ENCODE assay signal across 25 cellular contexts in genomic region chr5:122713026-122713425, GRCh38.
"Had no signal": no experiment of that assay in that cellular context is flagged by ENCODE, and none has a peak within 500 bp of the region (broad histone marks: within the 10 kb centered on the region; RNA-seq: fewer than 3 reads in every experiment).

No MANE protein-coding gene starts in this region.

- H3K9me3 ChIP-seq: ascending aorta, breast epithelium, gastrocnemius medialis had no signal

- H3K4me1 ChIP-seq: ascending aorta, breast epithelium, gastrocnemius medialis, heart right ventricle had no signal

- H3K27ac ChIP-seq: ascending aorta, breast epithelium, cardiac muscle cell, coronary artery, foreskin keratinocyte, gastrocnemius medialis, heart right ventricle had no signal

- H3K4me3 ChIP-seq: ascending aorta, breast epithelium, cardiac muscle cell, coronary artery, gastrocnemius medialis, heart right ventricle had no signal

- H3K27me3 ChIP-seq: ascending aorta, breast epithelium, cardiac muscle cell, foreskin keratinocyte, gastrocnemius medialis had no signal

- DNase-seq: activated CD4-positive, alpha-beta memory T cell treated with anti-CD3 and anti-CD28 coated beads for 36 hours; activated CD4-positive, alpha-beta T cell treated with anti-CD3 and anti-CD28 coated beads for 36 hours; activated CD4-positive, alpha-beta T cell treated with anti-CD3 and anti-CD28 coated beads, Interleukin-2, amount 10 ng/mL, durations not matched to agents 24 days and 14 days; activated CD4-positive, CD25-positive, alpha-beta regulatory T cell; activated CD4-positive, CD25-positive, alpha-beta regulatory T cell treated with anti-CD3 and anti-CD28 coated beads, Interleukin-2, amount 50 U/mL, for 72 hours; activated CD8-positive, alpha-beta memory T cell treated with anti-CD3 and anti-CD28 coated beads, Interleukin-2, amount 10 ng/mL, durations not matched to agents 7 days and 5 days; activated CD8-positive, alpha-beta memory T cell treated with anti-CD3 and anti-CD28 coated beads, Interleukin-2, amount 50 U/mL, for 4 hours; activated CD8-positive, alpha-beta T cell treated with anti-CD3 and anti-CD28 coated beads, Interleukin-2, amount 10 ng/mL, durations not matched to agents 7 days and 5 days; activated effector memory CD4-positive, alpha-beta T cell treated with anti-CD3 and anti-CD28 coated beads, Interleukin-2, amount 50 U/mL, for 16 hours; activated naive CD4-positive, alpha-beta T cell treated with anti-CD3 and anti-CD28 coated beads, Interleukin-2, amount 10 ng/mL, durations not matched to agents 7 days and 5 days; activated naive CD8-positive, alpha-beta T cell treated with anti-CD3 and anti-CD28 coated beads, Interleukin-2, amount 10 ng/mL, durations not matched to agents 7 days and 5 days; activated T-cell treated with anti-CD3 and anti-CD28 coated beads, Interleukin-2, amount 50 U/mL, for 1 hour; activated T-cell treated with anti-CD3 and anti-CD28 coated beads, Interleukin-2, amount 50 U/mL, for 48 hours; effector CD8-positive, alpha-beta T cell; foreskin keratinocyte; gastrocnemius medialis; heart right ventricle; T-helper 1 cell; T-helper 17 cell had no signal

- H3K36me3 ChIP-seq: ascending aorta, breast epithelium, cardiac muscle cell, gastrocnemius medialis, heart right ventricle had no signal

- ATAC-seq: activated CD4-positive, alpha-beta T cell treated with anti-CD3 and anti-CD28 coated beads for 36 hours; activated CD8-positive, alpha-beta memory T cell treated with anti-CD3 and anti-CD28 coated beads, Interleukin-2, amount 10 ng/mL, durations not matched to agents 7 days and 5 days; activated CD8-positive, alpha-beta T cell treated with anti-CD3 and anti-CD28 coated beads, Interleukin-2, amount 10 ng/mL, durations not matched to agents 7 days and 5 days; activated naive CD4-positive, alpha-beta T cell treated with anti-CD3 and anti-CD28 coated beads, Interleukin-2, amount 50 U/mL, for 72 hours; esophagus mucosa; foreskin keratinocyte; gastrocnemius medialis; heart right ventricle; T-helper 17 cell had no signal
